ENCODE assay signal across 1 cellular context in genomic region chr10:29557665-29558064, GRCh38.
TF ChIP-seq lines count a peak whose summit lies in the region.

No MANE protein-coding gene starts in this region.

TF ChIP-seq in GM23338, 12 proteins besides CTCF, POLR2A, EP300 and RAD21 (continued from another document):
- TF ChIP-seq ZNF462 (CRISPR knock-in tag; IDR thresholded peaks at IDR 0.05) (no peak), ZNF114 (CRISPR knock-in tag; IDR thresholded peaks at IDR 0.05) (no peak), ETS1 (IDR thresholded peaks at IDR 0.05) (no peak), NANOG (IDR thresholded peaks at IDR 0.05; ENCODE audit: borderline replicate concordance) (no peak), EZH2 (IDR thresholded peaks at IDR 0.05; ENCODE audit: low read depth, unreplicated experiment) (no peak), JUNB (IDR thresholded peaks at IDR 0.05; ENCODE audit: unreplicated experiment) (no peak), CREB1 (CRISPR knock-in tag; IDR thresholded peaks at IDR 0.05; ENCODE audit: low read depth) (no peak), POLR2AphosphoS5 (IDR thresholded peaks at IDR 0.05; ENCODE audit: low read depth) (no peak), EZH2phosphoT487 (IDR thresholded peaks at IDR 0.05; ENCODE audit: unreplicated experiment) (no peak), ZNF331 (CRISPR knock-in tag; IDR thresholded peaks at IDR 0.05; ENCODE audit: low read depth) (no peak)
- TF ChIP-seq, protein P1, sequence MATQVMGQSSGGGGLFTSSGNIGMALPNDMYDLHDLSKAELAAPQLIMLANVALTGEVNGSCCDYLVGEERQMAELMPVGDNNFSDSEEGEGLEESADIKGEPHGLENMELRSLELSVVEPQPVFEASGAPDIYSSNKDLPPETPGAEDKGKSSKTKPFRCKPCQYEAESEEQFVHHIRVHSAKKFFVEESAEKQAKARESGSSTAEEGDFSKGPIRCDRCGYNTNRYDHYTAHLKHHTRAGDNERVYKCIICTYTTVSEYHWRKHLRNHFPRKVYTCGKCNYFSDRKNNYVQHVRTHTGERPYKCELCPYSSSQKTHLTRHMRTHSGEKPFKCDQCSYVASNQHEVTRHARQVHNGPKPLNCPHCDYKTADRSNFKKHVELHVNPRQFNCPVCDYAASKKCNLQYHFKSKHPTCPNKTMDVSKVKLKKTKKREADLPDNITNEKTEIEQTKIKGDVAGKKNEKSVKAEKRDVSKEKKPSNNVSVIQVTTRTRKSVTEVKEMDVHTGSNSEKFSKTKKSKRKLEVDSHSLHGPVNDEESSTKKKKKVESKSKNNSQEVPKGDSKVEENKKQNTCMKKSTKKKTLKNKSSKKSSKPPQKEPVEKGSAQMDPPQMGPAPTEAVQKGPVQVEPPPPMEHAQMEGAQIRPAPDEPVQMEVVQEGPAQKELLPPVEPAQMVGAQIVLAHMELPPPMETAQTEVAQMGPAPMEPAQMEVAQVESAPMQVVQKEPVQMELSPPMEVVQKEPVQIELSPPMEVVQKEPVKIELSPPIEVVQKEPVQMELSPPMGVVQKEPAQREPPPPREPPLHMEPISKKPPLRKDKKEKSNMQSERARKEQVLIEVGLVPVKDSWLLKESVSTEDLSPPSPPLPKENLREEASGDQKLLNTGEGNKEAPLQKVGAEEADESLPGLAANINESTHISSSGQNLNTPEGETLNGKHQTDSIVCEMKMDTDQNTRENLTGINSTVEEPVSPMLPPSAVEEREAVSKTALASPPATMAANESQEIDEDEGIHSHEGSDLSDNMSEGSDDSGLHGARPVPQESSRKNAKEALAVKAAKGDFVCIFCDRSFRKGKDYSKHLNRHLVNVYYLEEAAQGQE (IDR thresholded peaks at IDR 0.05; ENCODE audit: unreplicated experiment), result no peak
